Comparison of ENCODE assay signal across 14 cellular contexts in the genomic region with DNA sequence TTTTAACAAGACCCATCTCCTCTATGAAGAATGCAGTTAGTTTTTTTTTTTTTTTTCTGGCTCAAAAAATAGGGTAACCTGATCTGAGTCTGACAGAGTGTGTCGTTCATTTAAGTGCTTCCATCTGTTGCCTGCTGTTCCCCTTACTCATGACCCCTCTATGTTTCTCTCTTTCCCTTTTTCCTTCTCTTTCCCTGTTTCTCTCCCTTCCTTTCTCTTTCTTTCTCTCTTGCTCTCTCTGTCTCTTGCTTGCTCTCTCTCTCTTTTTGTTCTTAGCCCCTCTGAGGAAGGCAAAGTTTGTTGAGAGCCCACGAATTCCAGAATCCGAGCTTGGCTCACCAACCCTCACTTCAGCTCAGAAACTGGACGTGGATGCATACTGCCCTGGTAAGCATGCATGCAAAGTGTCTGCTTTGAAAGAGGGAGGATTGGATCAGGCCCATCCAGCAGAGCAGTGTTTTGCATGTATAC.
DNase-seq lines count a peak whose midpoint lies in the region; ATAC-seq and TF ChIP-seq lines count a peak whose summit lies in the region.
"Had no signal": no experiment of that assay in that cellular context is flagged by ENCODE, and none has a peak within 500 bp of the region (broad histone marks: within the 10 kb centered on the region; RNA-seq: fewer than 3 reads in every experiment).

No MANE protein-coding gene starts in this region.

- no peak overlapping the region for H3K4ac ChIP-seq in H9 (ENCODE audit: low read depth, low read length)

- peaks cover 31% of the 10 kb centered on the region in 2 experiments for H3K4me1 Mint-ChIP-seq in H9
- peaks cover 50% of the 10 kb centered on the region for H3K4me1 Mint-ChIP-seq in osteocyte (ENCODE audit: unreplicated experiment)
- H3K4me1 Mint-ChIP-seq: immature natural killer cell had no signal

- no peak overlapping the region; the same call in 1 of the 2 replicates for H3K14ac ChIP-seq in H9 (ENCODE audit: insufficient read depth, low read length)

- H3K4me3 Mint-ChIP-seq in H9 (peak overlapping the region in 1 of 2 experiments; percentile 30; a peak in 1 of 5 replicates), osteocyte (ENCODE audit: unreplicated experiment) (peak overlapping the region; percentile 74)
- H3K4me3 Mint-ChIP-seq: dendritic cell treated with granulocyte-macrophage colony-stimulating factor and Interleukin-4, amounts not matched to agents 40 ng/mL and 50 ng/mL, for 4 days; immature natural killer cell; T-helper 17 cell had no signal

- H2AK5ac ChIP-seq in H9 (ENCODE audit: insufficient read length, low read length), result no peak overlapping the region

- H3K27me3 Mint-ChIP-seq in H9 (ENCODE audit: low read depth), result no peaks in the 10 kb centered on the region
- H3K27me3 Mint-ChIP-seq in osteocyte (ENCODE audit: unreplicated experiment), result no peaks in the 10 kb centered on the region
- H3K27me3 Mint-ChIP-seq: dendritic cell treated with granulocyte-macrophage colony-stimulating factor and Interleukin-4, amounts not matched to agents 40 ng/mL and 50 ng/mL, for 4 days; T-helper 17 cell had no signal

- H4K20me1 ChIP-seq in H9 (ENCODE audit: control insufficient read depth, insufficient read depth, insufficient read length), result no peaks in the 10 kb centered on the region

- H2AFZ ChIP-seq in H9 (ENCODE audit: low read length), result peak overlapping the region; percentile 56

- no peaks in the 10 kb centered on the region for H3K79me1 ChIP-seq in H9 (ENCODE audit: insufficient read depth, low read depth, low read length, poor library complexity, severe bottlenecking)

- H2BK5ac ChIP-seq in H9 (ENCODE audit: insufficient read length, low read length), result no peak overlapping the region

- H3K27ac Mint-ChIP-seq in H9, result peak overlapping the region; percentile 54 to 74 (median 56)
- H3K27ac Mint-ChIP-seq in osteocyte (ENCODE audit: unreplicated experiment), result peak overlapping the region; percentile 99
- H3K27ac Mint-ChIP-seq: dendritic cell treated with granulocyte-macrophage colony-stimulating factor and Interleukin-4, amounts not matched to agents 40 ng/mL and 50 ng/mL, for 4 days; immature natural killer cell; T-helper 17 cell had no signal

- peak overlapping the region; percentile 43 for H3K4me2 ChIP-seq in H9 (ENCODE audit: insufficient read depth, insufficient read length, low read length)

- ATAC-seq in GM21529 (IDR thresholded peaks at IDR 0.05; ENCODE audit: unreplicated experiment) (no peak), left colon (no peak)
- ATAC-seq: T-helper 17 cell had no signal

- H2BK20ac ChIP-seq in H9 (ENCODE audit: low read depth, low read length, poor library complexity, severe bottlenecking), result no peak overlapping the region

- no peaks in the 10 kb centered on the region for H3K36me3 ChIP-seq in esophagus muscularis mucosa
- no peaks in the 10 kb centered on the region for H3K36me3 ChIP-seq in breast epithelium
- H3K36me3 ChIP-seq: right atrium auricular region had no signal

- no peak overlapping the region for H3T11ph ChIP-seq in H9 (ENCODE audit: low read length)

- intact Hi-C loops in esophagus muscularis mucosa (cut with DNase I), result no loop called here
- intact Hi-C loops in left colon (cut with DNase I, micrococcal nuclease), result no loop called here
- intact Hi-C loops in breast epithelium (cut with DNase I; ENCODE audit: low total_unique reads), result no loop called here

- DNase-seq in H9 (no peak), NCI-H82 (lab: John Stamatoyannopoulos, UW) (peak; percentile 88), esophagus muscularis mucosa (ENCODE audit: extremely low spot score) (no peak), osteocyte (ENCODE audit: extremely low spot score, unreplicated experiment) (no peak), SHP77 (lab: John Stamatoyannopoulos, UW) (no peak), left colon (no peak), breast epithelium (ENCODE audit: low spot score in 2 of 2) (no peak)
- DNase-seq: activated T-cell treated with anti-CD3 and anti-CD28 coated beads for 4 hours, immature natural killer cell, NCI-H2081, T-helper 17 cell had no signal

- no peak for TF ChIP-seq CTCF in H9 (conservative IDR thresholded peaks at IDR 0.05)
- TF ChIP-seq CTCF in esophagus muscularis mucosa (IDR thresholded peaks at IDR 0.05), result no peak
- no peak for TF ChIP-seq CTCF in osteocyte (IDR thresholded peaks at IDR 0.05)
- no peak for TF ChIP-seq CTCF in breast epithelium (IDR thresholded peaks at IDR 0.05)

- H2BK120ac ChIP-seq in H9 (ENCODE audit: low read depth, low read length, poor library complexity, severe bottlenecking), result no peak overlapping the region

- H3K36me3 Mint-ChIP-seq in H9 (ENCODE audit: insufficient read depth in 1 of 3, low read depth in 3 of 3) (no peaks in the 10 kb centered on the region), osteocyte (ENCODE audit: unreplicated experiment) (peaks cover under 1% of the 10 kb centered on the region)
- H3K36me3 Mint-ChIP-seq: immature natural killer cell had no signal

- no peak overlapping the region for H4K8ac ChIP-seq in H9 (replicated peaks; ENCODE audit: insufficient read length, low read depth, low read length)

- no peak overlapping the region for H3K9ac ChIP-seq in H9 (ENCODE audit: extremely low read depth, insufficient read length, low read length)

- no peak overlapping the region for H2BK15ac ChIP-seq in H9 (ENCODE audit: low read depth, low read length)

- no peak for TF ChIP-seq EP300 in esophagus muscularis mucosa (IDR thresholded peaks at IDR 0.05)

- H3K4me1 ChIP-seq in H9 (ENCODE audit: insufficient read depth, low read length), result no peaks in the 10 kb centered on the region; the same call in 1 of the 2 replicates
- H3K4me1 ChIP-seq in esophagus muscularis mucosa, result peaks cover 0 to 39% (median 25%) of the 10 kb centered on the region in 4 donors
- no peaks in the 10 kb centered on the region for H3K4me1 ChIP-seq in breast epithelium
- H3K4me1 ChIP-seq: right atrium auricular region had no signal

- no peaks in the 10 kb centered on the region for H3K23me2 ChIP-seq in H9 (ENCODE audit: insufficient read length, low read depth, low read length, poor library complexity, severe bottlenecking)

- H3K79me2 ChIP-seq in H9 (ENCODE audit: insufficient read depth, low read length), result no peaks in the 10 kb centered on the region

- no peak overlapping the region for H2BK12ac ChIP-seq in H9 (ENCODE audit: insufficient read length, low read depth, low read length)

- H3K9me3 ChIP-seq in H9 (ENCODE audit: control insufficient read depth, low read depth, low read length) (no peaks in the 10 kb centered on the region), esophagus muscularis mucosa (no peaks in the 10 kb centered on the region), breast epithelium (no peaks in the 10 kb centered on the region)
- H3K9me3 ChIP-seq: right atrium auricular region had no signal

- TF ChIP-seq POLR2A in esophagus muscularis mucosa (IDR thresholded peaks at IDR 0.05; ENCODE audit: low read depth), result no peak
- TF ChIP-seq POLR2A in breast epithelium (IDR thresholded peaks at IDR 0.05), result no peak

- H3K27me3 ChIP-seq in H9 (ENCODE audit: insufficient read depth, low read length) (no peaks in the 10 kb centered on the region), esophagus muscularis mucosa (no peaks in the 10 kb centered on the region), breast epithelium (no peaks in the 10 kb centered on the region)
- H3K27me3 ChIP-seq: right atrium auricular region had no signal

- no peak overlapping the region for H4K5ac ChIP-seq in H9 (ENCODE audit: insufficient read length, low read depth, low read length)

- peak overlapping the region; percentile 52 for H3K27ac ChIP-seq in H9 (ENCODE audit: insufficient read length, low read depth, low read length)
- H3K27ac ChIP-seq in esophagus muscularis mucosa (replicated peaks in 1 of 4), result peak overlapping the region in 3 of 4 donors; percentile 8 to 43 (median 33)
- no peak overlapping the region for H3K27ac ChIP-seq in breast epithelium
- H3K27ac ChIP-seq: right atrium auricular region had no signal

- H3K23ac ChIP-seq in H9 (ENCODE audit: insufficient read length, low read depth, low read length), result no peak overlapping the region

- WGBS in H9 (ENCODE audit: extremely low coverage, insufficient read length, low lambda C conversion rate), result no CpG with 5 or more reads among the region's 4 CpGs
- WGBS in esophagus muscularis mucosa, result 19% methylated on average over 4 of the region's 4 CpGs

- H3K56ac ChIP-seq in H9 (ENCODE audit: insufficient read length, low read depth, low read length), result no peak overlapping the region

- no peak overlapping the region for H3K18ac ChIP-seq in H9 (ENCODE audit: insufficient read length, low read depth, low read length)

- H4K91ac ChIP-seq in H9 (ENCODE audit: insufficient read length, low read depth, low read length), result no peak overlapping the region

- H3K9me3 Mint-ChIP-seq in H9 (no peaks in the 10 kb centered on the region), osteocyte (ENCODE audit: unreplicated experiment) (peaks cover 2% of the 10 kb centered on the region)
- H3K9me3 Mint-ChIP-seq: dendritic cell treated with granulocyte-macrophage colony-stimulating factor and Interleukin-4, amounts not matched to agents 40 ng/mL and 50 ng/mL, for 4 days; immature natural killer cell had no signal

- H3K4me3 ChIP-seq in esophagus muscularis mucosa, result no peak overlapping the region
- no peak overlapping the region for H3K4me3 ChIP-seq in breast epithelium
- H3K4me3 ChIP-seq: right atrium auricular region had no signal

Comparison
In these comparisons a context has a peak if more than half of its experiments do, and no peak if none do; other contexts are left out.
1. H3K27ac ChIP-seq: peak in H9 (single experiment) and esophagus muscularis mucosa (3 of 4); none in breast epithelium (0 of 2).